In genomic region chr6:42075159-42075838, GRCh38 we compare ENCODE assay signal across 8 cellular contexts. TPM values are rescaled to one million over a fixed set of nuclear protein-coding genes. Genes with fewer than 3 reads are reported as not detected.
DNase-seq lines count a peak whose midpoint lies in the region; ATAC-seq and TF ChIP-seq lines count a peak whose summit lies in the region.

No MANE protein-coding gene starts in this region.

- no peak overlapping the region for H3K9ac ChIP-seq in mammary epithelial cell (ENCODE audit: insufficient read depth, low read length)

- no peak for ATAC-seq in GM18511 (IDR thresholded peaks at IDR 0.05; ENCODE audit: unreplicated experiment)

- WGBS in mammary epithelial cell (ENCODE audit: low coverage, missing lambda C conversion rate): 18% methylated on average over 6 of the region's 7 CpGs

- TF ChIP-seq CTCF in WERI-Rb-1 (IDR thresholded peaks at IDR 0.05; ENCODE audit: low read depth, low read length) (peak; percentile 91), mammary epithelial cell (conservative IDR thresholded peaks at IDR 0.05 in 1 of 2, IDR thresholded peaks at IDR 0.05 in 1 of 2; ENCODE audit: extremely low read depth in 1 of 2, insufficient read depth in 1 of 2, low read depth in 1 of 2, low read length in 2 of 2) (peak; percentile 91 to 94), kidney epithelial cell (IDR thresholded peaks at IDR 0.05; ENCODE audit: insufficient read depth, low read length, poor library complexity, severe bottlenecking) (peak; percentile 88)

- BruUV-seq in mammary epithelial cell (replicated peaks; lab: Mats Ljungman, UMichigan): no TSS peak

- no peak overlapping the region for H3K4me2 ChIP-seq in mammary epithelial cell (ENCODE audit: insufficient read depth, low read depth, low read length)

- intact Hi-C loops in mammary epithelial cell (cut with micrococcal nuclease): loop anchor here (1.0 to 2.0 kb wide), 5 partner anchors 66 to 472 kb away; no protein-coding TSS in a partner anchor

- in situ Hi-C loops in mammary epithelial cell (cut with MboI; ENCODE audit: low sequenced_read_pairs in 2 of 2): loop anchor here in 1 of 2 donors (5.0 to 25.0 kb wide), 3 partner anchors 92 to 462 kb away; partner anchors contain the start of gene MRPS10

- H4K20me1 ChIP-seq in mammary epithelial cell (ENCODE audit: insufficient read depth, low read length): no peaks in the 10 kb centered on the region

- H3K36me3 ChIP-seq in WERI-Rb-1 (peaks cover 82% of the 10 kb centered on the region), mammary epithelial cell (ENCODE audit: insufficient read depth, low read length) (peaks cover 3% of the 10 kb centered on the region), kidney epithelial cell (ENCODE audit: control insufficient read depth, insufficient read depth, low read length) (no peaks in the 10 kb centered on the region)

- H3K9me3 ChIP-seq in WERI-Rb-1 (ENCODE audit: severe bottlenecking) (no peaks in the 10 kb centered on the region), mammary epithelial cell (replicated peaks; ENCODE audit: insufficient read depth, low read length) (no peaks in the 10 kb centered on the region)

- dilution Hi-C loops in mammary epithelial cell (cut with HindIII; ENCODE audit: low sequenced_read_pairs): no loop called here

- H2AFZ ChIP-seq in mammary epithelial cell (ENCODE audit: low read depth, low read length): no peak overlapping the region

- no peaks in the 10 kb centered on the region for H3K27me3 ChIP-seq in WERI-Rb-1 (ENCODE audit: insufficient read depth, low read depth, severe bottlenecking)
- H3K27me3 ChIP-seq in mammary epithelial cell (ENCODE audit: insufficient read depth, low read length): no peaks in the 10 kb centered on the region
- no peaks in the 10 kb centered on the region for H3K27me3 ChIP-seq in kidney epithelial cell (ENCODE audit: control insufficient read depth, insufficient read depth, low read length)

- CTCF ChIA-PET in mammary epithelial cell (lab: Charles Lee; ENCODE audit: low non-redundant PET): no interaction called here

- no peak overlapping the region for H3K27ac ChIP-seq in WERI-Rb-1
- H3K27ac ChIP-seq in mammary epithelial cell (ENCODE audit: insufficient read depth, low read depth, low read length): no peak overlapping the region

- H3K4me1 ChIP-seq in mammary epithelial cell (ENCODE audit: insufficient read depth, low read length): no peaks in the 10 kb centered on the region

- H3K79me2 ChIP-seq in mammary epithelial cell (ENCODE audit: insufficient read depth, low read length): no peaks in the 10 kb centered on the region

- H3K4me3 ChIP-seq in WERI-Rb-1 (ENCODE audit: low read depth, low read length): no peak overlapping the region
- no peak overlapping the region for H3K4me3 ChIP-seq in mammary epithelial cell (replicated peaks in 1 of 3; ENCODE audit: insufficient read depth in 1 of 3, low read depth in 2 of 3, low read length in 3 of 3)
- H3K4me3 ChIP-seq in kidney epithelial cell (ENCODE audit: low read depth, low read length): no peak overlapping the region

- peak; percentile 46 to 54 for DNase-seq in SHP77 (lab: John Stamatoyannopoulos, UW)
- no peak for DNase-seq in SHP77 treated with DMSO at 0.1 percent for 48 hours (lab: John Stamatoyannopoulos, UW)
- DNase-seq in NCI-H2171 (lab: John Stamatoyannopoulos, UW): peak; percentile 13
- peak; percentile 90 for DNase-seq in WERI-Rb-1
- peak; percentile 67 for DNase-seq in mammary epithelial cell
- peak; percentile 41 for DNase-seq in kidney epithelial cell (ENCODE audit: low read depth)
- DNase-seq in stimulated activated CD4-positive, alpha-beta T cell treated with anti-CD3 and anti-CD28 coated beads, Interleukin-4, amount 100 ng/mL, for 24 hours: peak; percentile 68

RNA-seq across cellular contexts. Expression of gene TAF8, which starts 25.0 kb away (rescaled TPM):
- total RNA-seq in mammary epithelial cell: 10 to 100 TPM; 12.8 to 23.5 TPM
- 27.1 TPM for polyA plus RNA-seq in mammary epithelial cell
- 32.3 TPM for polyA minus RNA-seq in mammary epithelial cell
- 12.6 and 13.5 TPM in 2 replicates for total RNA-seq in kidney epithelial cell
